ENCODE assay signal across 28 cellular contexts in the genomic region with DNA sequence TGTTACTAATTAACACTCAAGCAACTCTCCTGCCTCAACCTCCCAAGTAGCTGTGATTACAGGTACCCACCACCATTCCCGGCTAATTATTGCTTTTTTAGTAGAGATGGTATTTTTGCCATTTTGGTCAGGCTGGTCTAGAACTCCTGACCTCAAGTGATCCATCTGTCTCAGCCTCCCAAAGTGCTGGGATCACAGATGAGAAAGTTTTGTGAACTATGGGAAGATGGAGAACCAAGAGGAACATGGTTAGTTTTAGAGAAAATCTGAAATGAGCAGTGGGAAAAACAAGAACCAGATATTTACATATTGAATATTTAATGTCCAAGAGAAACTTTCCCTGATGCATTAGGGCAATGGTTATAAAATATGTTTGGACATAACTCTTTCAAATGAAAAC.
"Had no signal": no experiment of that assay in that cellular context is flagged by ENCODE, and none has a peak within 500 bp of the region (broad histone marks: within the 10 kb centered on the region; RNA-seq: fewer than 3 reads in every experiment).

No MANE protein-coding gene starts in this region.

- H3K36me3 ChIP-seq: colonic mucosa, esophagus muscularis mucosa, esophagus squamous epithelium, gastrocnemius medialis, gastroesophageal sphincter, heart left ventricle, heart right ventricle had no signal

- H3K27ac ChIP-seq: colonic mucosa, coronary artery, dorsolateral prefrontal cortex, epithelial cell of prostate, esophagus muscularis mucosa, esophagus squamous epithelium, foreskin keratinocyte, gastrocnemius medialis, gastroesophageal sphincter, heart left ventricle, heart right ventricle had no signal

- FAIRE-seq: colon, endometrium, endothelial cell of umbilical vein had no signal

- H3K27me3 ChIP-seq: colonic mucosa, dorsolateral prefrontal cortex, esophagus muscularis mucosa, esophagus squamous epithelium, foreskin keratinocyte, gastrocnemius medialis, gastroesophageal sphincter, heart left ventricle, heart right ventricle had no signal

- H3K27ac Mint-ChIP-seq: dendritic cell treated with granulocyte-macrophage colony-stimulating factor and Interleukin-4, amounts not matched to agents 40 ng/mL and 50 ng/mL, for 4 days; effector memory CD8-positive, alpha-beta T cell; endodermal cell had no signal

- ATAC-seq: effector memory CD8-positive, alpha-beta T cell; esophagus mucosa; foreskin keratinocyte; gastrocnemius medialis; gastroesophageal sphincter; heart left ventricle; heart right ventricle had no signal

- H3K9me3 ChIP-seq: colonic mucosa, esophagus muscularis mucosa, gastrocnemius medialis had no signal

- H3K27me3 Mint-ChIP-seq: dendritic cell treated with granulocyte-macrophage colony-stimulating factor and Interleukin-4, amounts not matched to agents 40 ng/mL and 50 ng/mL, for 4 days; effector memory CD8-positive, alpha-beta T cell had no signal

- H3K4me3 ChIP-seq: colonic mucosa, coronary artery, dorsolateral prefrontal cortex, esophagus muscularis mucosa, esophagus squamous epithelium, gastrocnemius medialis, gastroesophageal sphincter, heart left ventricle, heart right ventricle had no signal

- H3K4me3 Mint-ChIP-seq: dendritic cell treated with granulocyte-macrophage colony-stimulating factor and Interleukin-4, amounts not matched to agents 40 ng/mL and 50 ng/mL, for 4 days; effector memory CD8-positive, alpha-beta T cell; endodermal cell had no signal

- H3K4me1 ChIP-seq: colonic mucosa, esophagus squamous epithelium, gastrocnemius medialis had no signal

- DNase-seq: colonic mucosa; cortex of kidney; dermis blood vessel endothelial cell; dorsolateral prefrontal cortex; effector CD4-positive, alpha-beta T cell; effector CD8-positive, alpha-beta T cell; effector memory CD4-positive, alpha-beta T cell; effector memory CD8-positive, alpha-beta T cell; endodermal cell; erythroblast; esophagus squamous epithelium; foreskin fibroblast; foreskin keratinocyte; foreskin melanocyte; gastrocnemius medialis; glutamatergic neuron; head of caudate nucleus; heart left ventricle; heart right ventricle had no signal
